14 cellular contexts compared by ENCODE assay signal in genomic region chr3:82891028-82891427, GRCh38.
A peak's percentile ranks its signal among the peaks of the same experiment; 100 is the strongest.
DNase-seq lines count a peak whose midpoint lies in the region; ATAC-seq and TF ChIP-seq lines count a peak whose summit lies in the region.
"Had no signal": no experiment of that assay in that cellular context is flagged by ENCODE, and none has a peak within 500 bp of the region (broad histone marks: within the 10 kb centered on the region; RNA-seq: fewer than 3 reads in every experiment).

No MANE protein-coding gene starts in this region.

- ATAC-seq in GM18505 (IDR thresholded peaks at IDR 0.05; ENCODE audit: unreplicated experiment) = no peak
- ATAC-seq in HG02588 (IDR thresholded peaks at IDR 0.05; ENCODE audit: unreplicated experiment) = no peak
- ATAC-seq: GM23338 had no signal

- H4K8ac ChIP-seq in H9 (replicated peaks; ENCODE audit: insufficient read length, low read depth, low read length) = no peak overlapping the region

- no peak overlapping the region for H2BK120ac ChIP-seq in H9 (ENCODE audit: low read depth, low read length, poor library complexity, severe bottlenecking)

- H4K20me1 ChIP-seq in H9 (ENCODE audit: control insufficient read depth, insufficient read depth, insufficient read length) (no peaks in the 10 kb centered on the region), OCI-LY1 (ENCODE audit: insufficient read depth, low read length) (no peaks in the 10 kb centered on the region), MM.1S (ENCODE audit: insufficient read depth, low read length) (no peaks in the 10 kb centered on the region)

- no peak overlapping the region for H2AFZ ChIP-seq in H9 (ENCODE audit: low read length)
- 0 out of 2 replicates have a peak overlapping the region, but pooled peaks have one; percentile 0 for H2AFZ ChIP-seq in OCI-LY1 (ENCODE audit: low read length)
- no peak overlapping the region for H2AFZ ChIP-seq in MM.1S (ENCODE audit: low read length)
- H2AFZ ChIP-seq: GM23338 had no signal

- H3K9ac ChIP-seq in H9 (ENCODE audit: extremely low read depth, insufficient read length, low read length) (no peak overlapping the region), OCI-LY1 (ENCODE audit: low read length) (no peak overlapping the region), MM.1S (ENCODE audit: low read length) (no peak overlapping the region)
- H3K9ac ChIP-seq: KMS-11 had no signal

- no CpG with 5 or more reads among the region's 3 CpGs for WGBS in H9 (ENCODE audit: extremely low coverage, insufficient read length, low lambda C conversion rate)

- H3K4me3 ChIP-seq in BE2C (ENCODE audit: low read depth, low read length) (no peak overlapping the region), OCI-LY1 (ENCODE audit: low read depth, low read length, poor library complexity, severe bottlenecking) (no peak overlapping the region), MM.1S (ENCODE audit: low read length) (no peak overlapping the region)
- H3K4me3 ChIP-seq: GM23338 had no signal

- no peak overlapping the region for H3T11ph ChIP-seq in H9 (ENCODE audit: low read length)

- H3K27me3 Mint-ChIP-seq in H9 (ENCODE audit: low read depth) (no peaks in the 10 kb centered on the region), glutamatergic neuron (ENCODE audit: unreplicated experiment) (peaks cover 2% of the 10 kb centered on the region)
- H3K27me3 Mint-ChIP-seq: CD4-positive, alpha-beta memory T cell had no signal

- H3K36me3 ChIP-seq in BE2C (no peaks in the 10 kb centered on the region), OCI-LY1 (ENCODE audit: insufficient read depth, low read length) (no peaks in the 10 kb centered on the region), MM.1S (replicated peaks; ENCODE audit: insufficient read depth, low read length) (no peaks in the 10 kb centered on the region)

- no peak overlapping the region for H4K5ac ChIP-seq in H9 (ENCODE audit: insufficient read length, low read depth, low read length)

- H3K4me3 Mint-ChIP-seq in H9 (no peak overlapping the region), glutamatergic neuron (ENCODE audit: unreplicated experiment) (no peak overlapping the region)
- H3K4me3 Mint-ChIP-seq: CD14-positive monocyte; CD4-positive, alpha-beta memory T cell; GM23338 had no signal

- H3K9me3 Mint-ChIP-seq in H9 = peaks cover 0 to 2% of the 10 kb centered on the region in 2 experiments; a peak in 3 of 5 replicates
- H3K9me3 Mint-ChIP-seq in glutamatergic neuron (ENCODE audit: unreplicated experiment) = no peaks in the 10 kb centered on the region
- H3K9me3 Mint-ChIP-seq: GM23338 had no signal

- no peak overlapping the region for H3K4ac ChIP-seq in H9 (ENCODE audit: low read depth, low read length)

- no peaks in the 10 kb centered on the region for H3K79me1 ChIP-seq in H9 (ENCODE audit: insufficient read depth, low read depth, low read length, poor library complexity, severe bottlenecking)

- no peak overlapping the region for H3K27ac ChIP-seq in H9 (ENCODE audit: insufficient read length, low read depth, low read length)
- no peak overlapping the region for H3K27ac ChIP-seq in OCI-LY1 (ENCODE audit: low read depth, low read length, poor library complexity, severe bottlenecking)
- H3K27ac ChIP-seq in MM.1S (ENCODE audit: low read length) = no peak overlapping the region
- H3K27ac ChIP-seq: KMS-11 had no signal

- H3K36me3 Mint-ChIP-seq in H9 (ENCODE audit: insufficient read depth in 1 of 3, low read depth in 3 of 3) = no peaks in the 10 kb centered on the region
- no peaks in the 10 kb centered on the region for H3K36me3 Mint-ChIP-seq in glutamatergic neuron (ENCODE audit: unreplicated experiment)
- H3K36me3 Mint-ChIP-seq: CD14-positive monocyte; CD4-positive, alpha-beta memory T cell had no signal

- no peak overlapping the region for H3K23ac ChIP-seq in H9 (ENCODE audit: insufficient read length, low read depth, low read length)

- no peak overlapping the region for H3K18ac ChIP-seq in H9 (ENCODE audit: insufficient read length, low read depth, low read length)

- H3K14ac ChIP-seq in H9 (ENCODE audit: insufficient read depth, low read length) = no peak overlapping the region

- no peak overlapping the region for H2AK5ac ChIP-seq in H9 (ENCODE audit: insufficient read length, low read length)

- H3K27ac Mint-ChIP-seq in H9 (peak overlapping the region; percentile 22 to 68 (median 63); a peak in 3 of 7 replicates), glutamatergic neuron (ENCODE audit: unreplicated experiment) (peak overlapping the region; percentile 64)
- H3K27ac Mint-ChIP-seq: CD14-positive monocyte; CD4-positive, alpha-beta memory T cell; GM23338 had no signal

- H3F3A ChIP-seq in OCI-LY1 (ENCODE audit: insufficient read depth, low read length) = no peaks in the 10 kb centered on the region
- H3F3A ChIP-seq in MM.1S (ENCODE audit: insufficient read depth, low read length) = no peaks in the 10 kb centered on the region

- no peak overlapping the region for H2BK20ac ChIP-seq in H9 (ENCODE audit: low read depth, low read length, poor library complexity, severe bottlenecking)

- H3K9me2 ChIP-seq in OCI-LY1 (ENCODE audit: low read depth, low read length) = no peaks in the 10 kb centered on the region
- H3K9me2 ChIP-seq in MM.1S (replicated peaks; ENCODE audit: insufficient read depth, low read length) = no peaks in the 10 kb centered on the region

- no peaks in the 10 kb centered on the region for H3K23me2 ChIP-seq in H9 (ENCODE audit: insufficient read length, low read depth, low read length, poor library complexity, severe bottlenecking)

- H2BK12ac ChIP-seq in H9 (ENCODE audit: insufficient read length, low read depth, low read length) = no peak overlapping the region

- no peak overlapping the region for H2BK15ac ChIP-seq in H9 (ENCODE audit: low read depth, low read length)

- H3K4me1 Mint-ChIP-seq in H9 = peaks cover 9 to 16% of the 10 kb centered on the region in 2 experiments
- peaks cover 14% of the 10 kb centered on the region for H3K4me1 Mint-ChIP-seq in glutamatergic neuron (ENCODE audit: low read depth, unreplicated experiment)
- H3K4me1 Mint-ChIP-seq: CD14-positive monocyte; CD4-positive, alpha-beta memory T cell had no signal

- TF ChIP-seq POLR2A in GM18505 (IDR thresholded peaks at IDR 0.05; ENCODE audit: borderline replicate concordance, extremely low read depth, insufficient read depth, insufficient read length) = no peak

- TF ChIP-seq CTCF in BE2C (IDR thresholded peaks at IDR 0.05; ENCODE audit: low read depth, low read length) (no peak), H9 (conservative IDR thresholded peaks at IDR 0.05) (no peak), OCI-LY1 (IDR thresholded peaks at IDR 0.05; ENCODE audit: low read length) (no peak), glutamatergic neuron (IDR thresholded peaks at IDR 0.05; ENCODE audit: partially characterized antibody, unreplicated experiment) (no peak), MM.1S (IDR thresholded peaks at IDR 0.05; ENCODE audit: low read length) (no peak)

- H3K27me3 ChIP-seq in BE2C = no peaks in the 10 kb centered on the region
- H3K27me3 ChIP-seq in H9 (ENCODE audit: insufficient read depth, low read length) = no peaks in the 10 kb centered on the region
- no peaks in the 10 kb centered on the region for H3K27me3 ChIP-seq in OCI-LY1 (ENCODE audit: insufficient read depth, low read length)
- H3K27me3 ChIP-seq in MM.1S (replicated peaks; ENCODE audit: insufficient read depth, low read length) = no peaks in the 10 kb centered on the region

- peaks cover 3% of the 10 kb centered on the region; the same call in 1 of the 2 replicates for H3K4me1 ChIP-seq in BE2C
- H3K4me1 ChIP-seq in H9 (ENCODE audit: insufficient read depth, low read length) = no peaks in the 10 kb centered on the region
- no peaks in the 10 kb centered on the region for H3K4me1 ChIP-seq in OCI-LY1 (ENCODE audit: insufficient read depth, low read length, severe bottlenecking)
- H3K4me1 ChIP-seq in MM.1S (ENCODE audit: low read length) = no peaks in the 10 kb centered on the region

- no peak overlapping the region for H4K91ac ChIP-seq in H9 (ENCODE audit: insufficient read length, low read depth, low read length)

- H2BK5ac ChIP-seq in H9 (ENCODE audit: insufficient read length, low read length) = no peak overlapping the region

- H3K56ac ChIP-seq in H9 (ENCODE audit: insufficient read length, low read depth, low read length) = no peak overlapping the region

- DNase-seq in BE2C = peak; percentile 62
- no peak for DNase-seq in H9
- DNase-seq in glutamatergic neuron = no peak
- DNase-seq in MM.1S = no peak
- DNase-seq in DMS 273 treated with DMSO at 0.1 percent for 48 hours (lab: John Stamatoyannopoulos, UW) = no peak
- DNase-seq: ACHN; CD4-positive, alpha-beta memory T cell; H7 had no signal

- H3K79me2 ChIP-seq in H9 (ENCODE audit: insufficient read depth, low read length) = no peaks in the 10 kb centered on the region
- no peaks in the 10 kb centered on the region for H3K79me2 ChIP-seq in OCI-LY1 (ENCODE audit: insufficient read depth, low read length)
- H3K79me2 ChIP-seq in MM.1S (ENCODE audit: low read length) = no peaks in the 10 kb centered on the region

- no peak overlapping the region for H3K4me2 ChIP-seq in H9 (ENCODE audit: insufficient read depth, insufficient read length, low read length)
- H3K4me2 ChIP-seq in OCI-LY1 (ENCODE audit: low read length) = no peak overlapping the region
- H3K4me2 ChIP-seq in MM.1S (ENCODE audit: low read depth, low read length) = no peak overlapping the region
- H3K4me2 ChIP-seq: GM23338, KMS-11 had no signal

- H3K9me3 ChIP-seq in BE2C = no peaks in the 10 kb centered on the region
- no peaks in the 10 kb centered on the region for H3K9me3 ChIP-seq in H9 (ENCODE audit: control insufficient read depth, low read depth, low read length)
- H3K9me3 ChIP-seq in OCI-LY1 (ENCODE audit: low read length) = no peaks in the 10 kb centered on the region
- H3K9me3 ChIP-seq in MM.1S (replicated peaks; ENCODE audit: insufficient read depth, low read length) = no peaks in the 10 kb centered on the region
